1 cellular context compared by ENCODE assay signal in genomic region chr19:11535792-11536595, GRCh38.
A peak's percentile ranks its signal among the peaks of the same experiment; 100 is the strongest.
TF ChIP-seq lines count a peak whose summit lies in the region.

No MANE protein-coding gene starts in this region.

TF ChIP-seq in K562, 482 proteins besides CTCF, POLR2A, EP300 and RAD21 (continued from another document and continues in another):
- TF ChIP-seq, protein P1, sequence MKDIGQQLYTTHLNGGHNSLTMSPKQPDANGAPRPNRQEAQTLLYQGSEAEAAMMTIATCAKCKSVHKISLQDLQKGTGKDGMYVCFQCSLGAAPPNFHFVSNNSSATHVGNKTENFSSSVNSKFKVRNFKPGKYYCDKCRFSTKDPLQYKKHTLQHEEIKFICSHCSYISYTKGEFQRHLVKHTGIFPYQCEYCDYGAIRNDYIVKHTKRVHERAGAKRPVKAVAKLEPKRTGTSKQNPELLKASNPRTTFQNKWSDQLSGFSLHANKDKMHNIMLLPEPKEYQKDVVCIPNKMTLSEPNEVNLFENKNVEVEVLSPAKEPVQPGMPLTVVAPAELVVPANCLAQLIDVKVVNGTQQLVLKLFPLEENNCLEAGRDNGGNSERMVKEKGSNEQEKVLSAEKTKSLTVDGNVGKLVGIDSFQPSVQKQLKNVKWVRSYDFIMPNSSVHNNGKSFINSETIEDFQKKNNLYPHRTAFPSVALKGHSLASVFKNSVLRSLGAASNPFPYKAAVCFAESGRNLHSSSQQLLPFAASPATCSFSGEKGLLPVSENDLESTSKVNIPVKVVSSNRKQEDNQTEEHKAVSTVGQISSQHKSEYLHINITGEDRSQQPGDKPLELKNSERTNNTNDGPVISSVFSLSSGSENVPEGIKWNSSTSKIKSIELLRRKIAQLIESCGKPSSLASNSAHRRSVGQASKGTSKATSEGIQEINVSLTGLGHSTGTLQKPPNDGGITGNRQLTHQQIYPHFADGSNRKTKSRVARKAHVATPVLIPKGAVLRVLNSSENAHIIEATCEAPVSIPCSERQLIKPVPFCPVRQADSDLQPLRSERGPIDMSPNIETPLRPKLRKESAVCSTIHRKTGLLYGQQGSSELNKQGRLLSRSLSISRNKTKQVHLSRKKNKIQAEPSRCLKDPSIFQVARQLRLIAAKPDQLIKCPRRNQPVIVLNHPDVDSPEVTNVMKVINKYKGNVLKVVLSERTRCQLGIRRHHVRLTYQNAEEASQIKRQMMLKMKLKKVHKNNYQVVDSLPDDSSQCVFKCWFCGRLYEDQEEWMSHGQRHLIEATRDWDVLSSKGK (CRISPR knock-in tag; IDR thresholded peaks at IDR 0.05), result no peak
- TF ChIP-seq CHD4 (IDR thresholded peaks at IDR 0.05; ENCODE audit: insufficient read depth, insufficient replicate concordance, low read depth, low read length, poor library complexity, severe bottlenecking) (peak; percentile 45), ZNF696 (CRISPR knock-in tag; conservative IDR thresholded peaks at IDR 0.05) (no peak), SUPT5H (IDR thresholded peaks at IDR 0.05) (peak; percentile 64), JUNB (CRISPR knock-in tag; conservative IDR thresholded peaks at IDR 0.05) (peak; percentile 99), SAFB2 (IDR thresholded peaks at IDR 0.05; ENCODE audit: borderline replicate concordance, low read depth, low read length, severe bottlenecking) (no peak), RHOXF2B (CRISPR knock-in tag; conservative IDR thresholded peaks at IDR 0.05) (no peak), ZFPM2 (CRISPR knock-in tag; IDR thresholded peaks at IDR 0.05) (no peak), PHTF2 (CRISPR knock-in tag; IDR thresholded peaks at IDR 0.05) (no peak), ATF7 (IDR thresholded peaks at IDR 0.05) (peak; percentile 99), SRSF1 (IDR thresholded peaks at IDR 0.05; ENCODE audit: low read depth, low read length) (no peak), ZNF77 (CRISPR knock-in tag; IDR thresholded peaks at IDR 0.05) (no peak), HIVEP1 (CRISPR knock-in tag; IDR thresholded peaks at IDR 0.05) (0 out of 2 replicates have a peak, but pooled peaks have one; percentile 33), ZBTB12 (CRISPR knock-in tag; IDR thresholded peaks at IDR 0.05) (peak; percentile 95), JUND (IDR thresholded peaks at IDR 0.05; ENCODE audit: borderline replicate concordance, low read depth, low read length) (peak; percentile 100), JUND (tag; IDR thresholded peaks at IDR 0.05; ENCODE audit: borderline replicate concordance, low read depth, low read length) (peak; percentile 98), KLF16 (IDR thresholded peaks at IDR 0.05) (peak; percentile 32; the same call in 1 of the 2 replicates), KAT7 (CRISPR knock-in tag; IDR thresholded peaks at IDR 0.05; ENCODE audit: borderline replicate concordance) (peak; percentile 70; the same call in 1 of the 2 replicates), GATAD2A (IDR thresholded peaks at IDR 0.05) (peak; percentile 69; the same call in 1 of the 2 replicates), NCOR1 (IDR thresholded peaks at IDR 0.05) (0 out of 2 replicates have a peak, but pooled peaks have one; percentile 43), THRA (IDR thresholded peaks at IDR 0.05) (no peak), NFIX (CRISPR knock-in tag; IDR thresholded peaks at IDR 0.05; ENCODE audit: low read depth) (no peak), RBM22 (IDR thresholded peaks at IDR 0.05; ENCODE audit: low read depth, low read length, poor library complexity, severe bottlenecking) (peak; percentile 51), CBX8 (IDR thresholded peaks at IDR 0.05; ENCODE audit: borderline replicate concordance, extremely low read depth, low read depth, low read length, poor library complexity, severe bottlenecking) (no peak), CBX3 (IDR thresholded peaks at IDR 0.05; ENCODE audit: borderline replicate concordance in 1 of 2, low read length in 2 of 2) (peak in 1 of 2 experiments; percentile 89; a peak in 1 of 3 replicates), ZNF76 (CRISPR knock-in tag; IDR thresholded peaks at IDR 0.05; ENCODE audit: borderline replicate concordance) (no peak; the same call in 1 of the 2 replicates), NRF1 (conservative IDR thresholded peaks at IDR 0.05 in 1 of 2, IDR thresholded peaks at IDR 0.05 in 1 of 2) (peak; percentile 88 to 90), STAG1 (CRISPR knock-in tag; IDR thresholded peaks at IDR 0.05; ENCODE audit: borderline replicate concordance) (no peak), FOXO4 (CRISPR knock-in tag; IDR thresholded peaks at IDR 0.05) (no peak), RNF219 (CRISPR knock-in tag; IDR thresholded peaks at IDR 0.05) (no peak), KDM1A (IDR thresholded peaks at IDR 0.05) (peak; percentile 68 to 93)
- TF ChIP-seq, protein P2, sequence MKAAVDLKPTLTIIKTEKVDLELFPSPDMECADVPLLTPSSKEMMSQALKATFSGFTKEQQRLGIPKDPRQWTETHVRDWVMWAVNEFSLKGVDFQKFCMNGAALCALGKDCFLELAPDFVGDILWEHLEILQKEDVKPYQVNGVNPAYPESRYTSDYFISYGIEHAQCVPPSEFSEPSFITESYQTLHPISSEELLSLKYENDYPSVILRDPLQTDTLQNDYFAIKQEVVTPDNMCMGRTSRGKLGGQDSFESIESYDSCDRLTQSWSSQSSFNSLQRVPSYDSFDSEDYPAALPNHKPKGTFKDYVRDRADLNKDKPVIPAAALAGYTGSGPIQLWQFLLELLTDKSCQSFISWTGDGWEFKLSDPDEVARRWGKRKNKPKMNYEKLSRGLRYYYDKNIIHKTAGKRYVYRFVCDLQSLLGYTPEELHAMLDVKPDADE (conservative IDR thresholded peaks at IDR 0.05; ENCODE audit: control insufficient read depth, low read depth, low read length), result peak; percentile 28; the same call in 1 of the 2 replicates
- TF ChIP-seq, protein P3, sequence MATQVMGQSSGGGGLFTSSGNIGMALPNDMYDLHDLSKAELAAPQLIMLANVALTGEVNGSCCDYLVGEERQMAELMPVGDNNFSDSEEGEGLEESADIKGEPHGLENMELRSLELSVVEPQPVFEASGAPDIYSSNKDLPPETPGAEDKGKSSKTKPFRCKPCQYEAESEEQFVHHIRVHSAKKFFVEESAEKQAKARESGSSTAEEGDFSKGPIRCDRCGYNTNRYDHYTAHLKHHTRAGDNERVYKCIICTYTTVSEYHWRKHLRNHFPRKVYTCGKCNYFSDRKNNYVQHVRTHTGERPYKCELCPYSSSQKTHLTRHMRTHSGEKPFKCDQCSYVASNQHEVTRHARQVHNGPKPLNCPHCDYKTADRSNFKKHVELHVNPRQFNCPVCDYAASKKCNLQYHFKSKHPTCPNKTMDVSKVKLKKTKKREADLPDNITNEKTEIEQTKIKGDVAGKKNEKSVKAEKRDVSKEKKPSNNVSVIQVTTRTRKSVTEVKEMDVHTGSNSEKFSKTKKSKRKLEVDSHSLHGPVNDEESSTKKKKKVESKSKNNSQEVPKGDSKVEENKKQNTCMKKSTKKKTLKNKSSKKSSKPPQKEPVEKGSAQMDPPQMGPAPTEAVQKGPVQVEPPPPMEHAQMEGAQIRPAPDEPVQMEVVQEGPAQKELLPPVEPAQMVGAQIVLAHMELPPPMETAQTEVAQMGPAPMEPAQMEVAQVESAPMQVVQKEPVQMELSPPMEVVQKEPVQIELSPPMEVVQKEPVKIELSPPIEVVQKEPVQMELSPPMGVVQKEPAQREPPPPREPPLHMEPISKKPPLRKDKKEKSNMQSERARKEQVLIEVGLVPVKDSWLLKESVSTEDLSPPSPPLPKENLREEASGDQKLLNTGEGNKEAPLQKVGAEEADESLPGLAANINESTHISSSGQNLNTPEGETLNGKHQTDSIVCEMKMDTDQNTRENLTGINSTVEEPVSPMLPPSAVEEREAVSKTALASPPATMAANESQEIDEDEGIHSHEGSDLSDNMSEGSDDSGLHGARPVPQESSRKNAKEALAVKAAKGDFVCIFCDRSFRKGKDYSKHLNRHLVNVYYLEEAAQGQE (CRISPR knock-in tag; IDR thresholded peaks at IDR 0.05; ENCODE audit: low read depth), result peak; percentile 53; the same call in 1 of the 2 replicates
- TF ChIP-seq, protein P4, sequence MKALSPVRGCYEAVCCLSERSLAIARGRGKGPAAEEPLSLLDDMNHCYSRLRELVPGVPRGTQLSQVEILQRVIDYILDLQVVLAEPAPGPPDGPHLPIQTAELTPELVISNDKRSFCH (CRISPR knock-in tag; IDR thresholded peaks at IDR 0.05), result no peak
- TF ChIP-seq, protein P4 (tag; IDR thresholded peaks at IDR 0.05), result peak; percentile 79; the same call in 1 of the 2 replicates
- TF ChIP-seq, protein P5, sequence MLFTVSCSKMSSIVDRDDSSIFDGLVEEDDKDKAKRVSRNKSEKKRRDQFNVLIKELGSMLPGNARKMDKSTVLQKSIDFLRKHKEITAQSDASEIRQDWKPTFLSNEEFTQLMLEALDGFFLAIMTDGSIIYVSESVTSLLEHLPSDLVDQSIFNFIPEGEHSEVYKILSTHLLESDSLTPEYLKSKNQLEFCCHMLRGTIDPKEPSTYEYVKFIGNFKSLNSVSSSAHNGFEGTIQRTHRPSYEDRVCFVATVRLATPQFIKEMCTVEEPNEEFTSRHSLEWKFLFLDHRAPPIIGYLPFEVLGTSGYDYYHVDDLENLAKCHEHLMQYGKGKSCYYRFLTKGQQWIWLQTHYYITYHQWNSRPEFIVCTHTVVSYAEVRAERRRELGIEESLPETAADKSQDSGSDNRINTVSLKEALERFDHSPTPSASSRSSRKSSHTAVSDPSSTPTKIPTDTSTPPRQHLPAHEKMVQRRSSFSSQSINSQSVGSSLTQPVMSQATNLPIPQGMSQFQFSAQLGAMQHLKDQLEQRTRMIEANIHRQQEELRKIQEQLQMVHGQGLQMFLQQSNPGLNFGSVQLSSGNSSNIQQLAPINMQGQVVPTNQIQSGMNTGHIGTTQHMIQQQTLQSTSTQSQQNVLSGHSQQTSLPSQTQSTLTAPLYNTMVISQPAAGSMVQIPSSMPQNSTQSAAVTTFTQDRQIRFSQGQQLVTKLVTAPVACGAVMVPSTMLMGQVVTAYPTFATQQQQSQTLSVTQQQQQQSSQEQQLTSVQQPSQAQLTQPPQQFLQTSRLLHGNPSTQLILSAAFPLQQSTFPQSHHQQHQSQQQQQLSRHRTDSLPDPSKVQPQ (CRISPR knock-in tag; IDR thresholded peaks at IDR 0.05; ENCODE audit: borderline replicate concordance), result no peak
- TF ChIP-seq, protein P6, sequence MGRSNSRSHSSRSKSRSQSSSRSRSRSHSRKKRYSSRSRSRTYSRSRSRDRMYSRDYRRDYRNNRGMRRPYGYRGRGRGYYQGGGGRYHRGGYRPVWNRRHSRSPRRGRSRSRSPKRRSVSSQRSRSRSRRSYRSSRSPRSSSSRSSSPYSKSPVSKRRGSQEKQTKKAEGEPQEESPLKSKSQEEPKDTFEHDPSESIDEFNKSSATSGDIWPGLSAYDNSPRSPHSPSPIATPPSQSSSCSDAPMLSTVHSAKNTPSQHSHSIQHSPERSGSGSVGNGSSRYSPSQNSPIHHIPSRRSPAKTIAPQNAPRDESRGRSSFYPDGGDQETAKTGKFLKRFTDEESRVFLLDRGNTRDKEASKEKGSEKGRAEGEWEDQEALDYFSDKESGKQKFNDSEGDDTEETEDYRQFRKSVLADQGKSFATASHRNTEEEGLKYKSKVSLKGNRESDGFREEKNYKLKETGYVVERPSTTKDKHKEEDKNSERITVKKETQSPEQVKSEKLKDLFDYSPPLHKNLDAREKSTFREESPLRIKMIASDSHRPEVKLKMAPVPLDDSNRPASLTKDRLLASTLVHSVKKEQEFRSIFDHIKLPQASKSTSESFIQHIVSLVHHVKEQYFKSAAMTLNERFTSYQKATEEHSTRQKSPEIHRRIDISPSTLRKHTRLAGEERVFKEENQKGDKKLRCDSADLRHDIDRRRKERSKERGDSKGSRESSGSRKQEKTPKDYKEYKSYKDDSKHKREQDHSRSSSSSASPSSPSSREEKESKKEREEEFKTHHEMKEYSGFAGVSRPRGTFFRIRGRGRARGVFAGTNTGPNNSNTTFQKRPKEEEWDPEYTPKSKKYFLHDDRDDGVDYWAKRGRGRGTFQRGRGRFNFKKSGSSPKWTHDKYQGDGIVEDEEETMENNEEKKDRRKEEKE (IDR thresholded peaks at IDR 0.05; ENCODE audit: borderline replicate concordance in 1 of 2, control insufficient read depth in 1 of 2, low read depth in 2 of 2, low read length in 1 of 2), result 0 out of 4 replicates have a peak, but pooled peaks of 1 of the 2 experiments have one; percentile 20
